11 cellular contexts compared by ENCODE assay signal in genomic region chr17:61410100-61410551, GRCh38. TPM values are rescaled to one million over a fixed set of nuclear protein-coding genes. Genes with fewer than 3 reads are reported as not detected.
DNase-seq lines count a peak whose midpoint lies in the region; ATAC-seq and TF ChIP-seq lines count a peak whose summit lies in the region.
"Had no signal": no experiment of that assay in that cellular context is flagged by ENCODE, and none has a peak within 500 bp of the region (broad histone marks: within the 10 kb centered on the region; RNA-seq: fewer than 3 reads in every experiment).

No MANE protein-coding gene starts in this region.

- no peaks in the 10 kb centered on the region for H3K27me3 ChIP-seq in HCT116 (ENCODE audit: insufficient read depth, low read length)
- peaks cover 48% of the 10 kb centered on the region for H3K27me3 ChIP-seq in left ventricle myocardium inferior (ENCODE audit: low read depth)
- peaks cover 29 to 63% (median 30%) of the 10 kb centered on the region in 3 donors for H3K27me3 ChIP-seq in skeletal muscle tissue (ENCODE audit: control insufficient read depth in 3 of 3, insufficient read depth in 3 of 3, low read length in 3 of 3)

- peak overlapping the region; percentile 98 for H3K4me2 ChIP-seq in HCT116 (ENCODE audit: low read length)

- peak overlapping the region; percentile 52 to 68; a peak in 2 of 4 replicates for H3K4me3 ChIP-seq in HCT116 (replicated peaks in 1 of 2; ENCODE audit: low read depth in 1 of 2, low read length in 2 of 2)
- H3K4me3 ChIP-seq in WI38 (ENCODE audit: low read depth, low read length) = peak overlapping the region; percentile 64
- peak overlapping the region; percentile 77 for H3K4me3 ChIP-seq in left ventricle myocardium inferior
- H3K4me3 ChIP-seq in skeletal muscle tissue (ENCODE audit: low read length in 3 of 3) = peak overlapping the region; percentile 51 to 68 (median 67)

- TF ChIP-seq RAD21 in HCT116 (IDR thresholded peaks at IDR 0.05; ENCODE audit: low read depth) = no peak

- BruUV-seq in HCT116 (replicated peaks; lab: Mats Ljungman, UMichigan) = no TSS peak

- intact Hi-C loops in HCT116 (cut with micrococcal nuclease) (loop anchor here (5.0 kb wide), 1 partner anchor 657 kb away; the partner anchor contains the start of gene MED13), left ventricle myocardium inferior (cut with micrococcal nuclease) (loop anchor here (10.0 kb wide), 1 partner anchor 135 kb away; no protein-coding TSS in a partner anchor)

- no peaks in the 10 kb centered on the region for H4K20me1 ChIP-seq in HCT116 (ENCODE audit: insufficient read depth)

- peak overlapping the region; percentile 97 for H3K27ac ChIP-seq in HCT116 (ENCODE audit: low read depth, low read length)
- H3K27ac ChIP-seq in left ventricle myocardium inferior (replicated peaks) = peak overlapping the region; percentile 93
- no peak overlapping the region for H3K27ac ChIP-seq in skeletal muscle tissue (ENCODE audit: low read depth, low read length)

- POLR2A ChIA-PET in HCT116 (lab: Charles Lee) = no interaction called here

- TF ChIP-seq POLR2A in HCT116 (IDR thresholded peaks at IDR 0.05; ENCODE audit: borderline replicate concordance, extremely low read depth, insufficient read depth, insufficient read length) = no peak

- no peak overlapping the region for H2AFZ ChIP-seq in HCT116 (ENCODE audit: low read depth, low read length, poor library complexity, severe bottlenecking)

- H3K36me3 ChIP-seq in HCT116 (ENCODE audit: control insufficient read depth in 1 of 2, insufficient read depth in 2 of 2, low read length in 2 of 2) (no peaks in the 10 kb centered on the region), left ventricle myocardium inferior (peaks cover 4% of the 10 kb centered on the region), skeletal muscle tissue (ENCODE audit: control insufficient read depth in 3 of 3, insufficient read depth in 3 of 3, low read length in 3 of 3) (no peaks in the 10 kb centered on the region)

- no peaks in the 10 kb centered on the region for H3K9me2 ChIP-seq in HCT116 (ENCODE audit: insufficient read depth)

- H3K9ac ChIP-seq in HCT116 (ENCODE audit: low read length) (no peak overlapping the region), skeletal muscle tissue (ENCODE audit: low read depth in 1 of 3, low read length in 3 of 3) (peak overlapping the region in 1 of 3 donors; percentile 54)

- TF ChIP-seq CTCF in HCT116 (IDR thresholded peaks at IDR 0.05 in 2 of 3, conservative IDR thresholded peaks at IDR 0.05 in 1 of 3; ENCODE audit: borderline replicate concordance in 1 of 3, insufficient read depth in 1 of 3, low read depth in 2 of 3, low read length in 2 of 3) (no peak), WI38 (IDR thresholded peaks at IDR 0.05; ENCODE audit: low read depth, low read length) (no peak), left ventricle myocardium inferior (IDR thresholded peaks at IDR 0.05; ENCODE audit: borderline replicate concordance) (no peak)

- H3K9me3 ChIP-seq in HCT116 (ENCODE audit: control insufficient read depth in 1 of 2, insufficient read depth in 1 of 2, low read depth in 1 of 2, low read length in 2 of 2) = no peaks in the 10 kb centered on the region
- H3K9me3 ChIP-seq in left ventricle myocardium inferior (replicated peaks) = no peaks in the 10 kb centered on the region
- H3K9me3 ChIP-seq in skeletal muscle tissue (ENCODE audit: control insufficient read depth in 3 of 3, low read length in 3 of 3) = no peaks in the 10 kb centered on the region

- DNase-seq in HCT116 (ENCODE audit: low read depth, low spot score) = no peak
- DNase-seq in left ventricle myocardium inferior = no peak

- H3K79me2 ChIP-seq in HCT116 (ENCODE audit: insufficient read depth, low read length) = no peaks in the 10 kb centered on the region

- RAD21 ChIA-PET in HCT116 (lab: Charles Lee; ENCODE audit: low non-redundant PET in 1 of 2, low total read pairs in 2 of 2, uncharacterized antibody in 2 of 2, unreplicated experiment in 2 of 2) = interaction anchor here (1.0 to 1.3 kb wide), 2 partner anchors 409 to 438 kb away, joined by 4 read pairs; no protein-coding TSS in a partner anchor

- H3K4me1 ChIP-seq in HCT116 (ENCODE audit: control insufficient read depth in 1 of 2, insufficient read depth in 2 of 2, low read length in 2 of 2) = peaks cover 43 to 51% of the 10 kb centered on the region in 2 experiments
- peaks cover 73% of the 10 kb centered on the region for H3K4me1 ChIP-seq in left ventricle myocardium inferior
- H3K4me1 ChIP-seq in skeletal muscle tissue (ENCODE audit: control insufficient read depth in 3 of 3, insufficient read depth in 3 of 3, low read length in 3 of 3) = peaks cover 42 to 56% (median 47%) of the 10 kb centered on the region in 3 donors

- CTCF ChIA-PET in HCT116 (lab: Charles Lee) = interaction anchor here (1.5 to 3.1 kb wide), 4 partner anchors 16 to 699 kb away, joined by 7 to 32 read pairs (median 11); no protein-coding TSS in a partner anchor

- no peak for ATAC-seq in HCT116
- no peak for ATAC-seq in HG03175 (IDR thresholded peaks at IDR 0.05; ENCODE audit: unreplicated experiment)
- no peak for ATAC-seq in HG03565 (IDR thresholded peaks at IDR 0.05; ENCODE audit: unreplicated experiment)
- no peak for ATAC-seq in HG02623 (IDR thresholded peaks at IDR 0.05; ENCODE audit: unreplicated experiment)
- ATAC-seq in HG03460 (IDR thresholded peaks at IDR 0.05; ENCODE audit: unreplicated experiment) = no peak

TF ChIP-seq in HCT116, 20 proteins besides CTCF, POLR2A, EP300 and RAD21:
- TF ChIP-seq ZNF274 (IDR thresholded peaks at IDR 0.05; ENCODE audit: low read depth, low read length) = no peak
- TF ChIP-seq CBX3 (IDR thresholded peaks at IDR 0.05; ENCODE audit: low read depth) = no peak
- no peak for TF ChIP-seq ATF3 (IDR thresholded peaks at IDR 0.05)

RNA-seq across cellular contexts. Expression of gene TBX2, which starts 10.5 kb away (rescaled TPM):
- total RNA-seq in HCT116 (2021; ENCODE audit: unreplicated experiment) = 0.71 TPM
- 0.09 and 0.42 TPM in 2 replicates for polyA plus RNA-seq in HCT116 (2012)
- total RNA-seq in left ventricle myocardium inferior = 8.2 TPM
- total RNA-seq in skeletal muscle tissue = 5.2 TPM
- total RNA-seq: activated CD8-positive, alpha-beta memory T cell treated with anti-CD3 and anti-CD28 coated beads for 36 hours had no signal

RNA-seq across cellular contexts. Expression of gene TBX4, which starts 42.1 kb away (rescaled TPM):
- total RNA-seq in HCT116 (2021; ENCODE audit: unreplicated experiment) (0.27 TPM), left ventricle myocardium inferior (not detected), skeletal muscle tissue (8.4 TPM)
- 0.36 and 0.41 TPM in 2 replicates for polyA plus RNA-seq in HCT116 (2012)
- total RNA-seq: activated CD8-positive, alpha-beta memory T cell treated with anti-CD3 and anti-CD28 coated beads for 36 hours; glomerular endothelial cell; LHCN-M2 had no signal
